ENCODE assay signal across 1 cellular context in genomic region chr2:6826081-6826913, GRCh38.
TF ChIP-seq lines count a peak whose summit lies in the region.

No MANE protein-coding gene starts in this region.

TF ChIP-seq in K562, 482 proteins besides CTCF, POLR2A, EP300 and RAD21 (continued from another document and continues in another):
- peak; percentile 15; the same call in 1 of the 2 replicates for TF ChIP-seq PKNOX1 (IDR thresholded peaks at IDR 0.05)
- TF ChIP-seq TOE1 (IDR thresholded peaks at IDR 0.05; ENCODE audit: borderline replicate concordance) = no peak
- TF ChIP-seq TOE1 (CRISPR knock-in tag; IDR thresholded peaks at IDR 0.05; ENCODE audit: borderline replicate concordance, low read depth) = no peak
- TF ChIP-seq, protein P1, sequence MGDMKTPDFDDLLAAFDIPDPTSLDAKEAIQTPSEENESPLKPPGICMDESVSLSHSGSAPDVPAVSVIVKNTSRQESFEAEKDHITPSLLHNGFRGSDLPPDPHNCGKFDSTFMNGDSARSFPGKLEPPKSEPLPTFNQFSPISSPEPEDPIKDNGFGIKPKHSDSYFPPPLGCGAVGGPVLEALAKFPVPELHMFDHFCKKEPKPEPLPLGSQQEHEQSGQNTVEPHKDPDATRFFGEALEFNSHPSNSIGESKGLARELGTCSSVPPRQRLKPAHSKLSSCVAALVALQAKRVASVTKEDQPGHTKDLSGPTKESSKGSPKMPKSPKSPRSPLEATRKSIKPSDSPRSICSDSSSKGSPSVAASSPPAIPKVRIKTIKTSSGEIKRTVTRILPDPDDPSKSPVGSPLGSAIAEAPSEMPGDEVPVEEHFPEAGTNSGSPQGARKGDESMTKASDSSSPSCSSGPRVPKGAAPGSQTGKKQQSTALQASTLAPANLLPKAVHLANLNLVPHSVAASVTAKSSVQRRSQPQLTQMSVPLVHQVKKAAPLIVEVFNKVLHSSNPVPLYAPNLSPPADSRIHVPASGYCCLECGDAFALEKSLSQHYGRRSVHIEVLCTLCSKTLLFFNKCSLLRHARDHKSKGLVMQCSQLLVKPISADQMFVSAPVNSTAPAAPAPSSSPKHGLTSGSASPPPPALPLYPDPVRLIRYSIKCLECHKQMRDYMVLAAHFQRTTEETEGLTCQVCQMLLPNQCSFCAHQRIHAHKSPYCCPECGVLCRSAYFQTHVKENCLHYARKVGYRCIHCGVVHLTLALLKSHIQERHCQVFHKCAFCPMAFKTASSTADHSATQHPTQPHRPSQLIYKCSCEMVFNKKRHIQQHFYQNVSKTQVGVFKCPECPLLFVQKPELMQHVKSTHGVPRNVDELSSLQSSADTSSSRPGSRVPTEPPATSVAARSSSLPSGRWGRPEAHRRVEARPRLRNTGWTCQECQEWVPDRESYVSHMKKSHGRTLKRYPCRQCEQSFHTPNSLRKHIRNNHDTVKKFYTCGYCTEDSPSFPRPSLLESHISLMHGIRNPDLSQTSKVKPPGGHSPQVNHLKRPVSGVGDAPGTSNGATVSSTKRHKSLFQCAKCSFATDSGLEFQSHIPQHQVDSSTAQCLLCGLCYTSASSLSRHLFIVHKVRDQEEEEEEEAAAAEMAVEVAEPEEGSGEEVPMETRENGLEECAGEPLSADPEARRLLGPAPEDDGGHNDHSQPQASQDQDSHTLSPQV (IDR thresholded peaks at IDR 0.05) = peak; percentile 35
- peak; percentile 59; the same call in 1 of the 2 replicates for TF ChIP-seq ZNF24 (IDR thresholded peaks at IDR 0.05)
- TF ChIP-seq GABPA (tag; conservative IDR thresholded peaks at IDR 0.05; ENCODE audit: low read depth) = peak; percentile 42
- peak; percentile 88 for TF ChIP-seq C11orf30 (IDR thresholded peaks at IDR 0.05; ENCODE audit: low read depth)
- TF ChIP-seq EGR1 (conservative IDR thresholded peaks at IDR 0.05) = no peak
- peak; percentile 92 for TF ChIP-seq JUND (IDR thresholded peaks at IDR 0.05; ENCODE audit: borderline replicate concordance, low read depth, low read length)
- peak; percentile 92; the same call in 2 of the 3 replicates for TF ChIP-seq JUND (tag; IDR thresholded peaks at IDR 0.05; ENCODE audit: borderline replicate concordance, low read depth, low read length)
- TF ChIP-seq PHB (CRISPR knock-in tag; IDR thresholded peaks at IDR 0.05) = no peak
- no peak for TF ChIP-seq SAP30 (IDR thresholded peaks at IDR 0.05; ENCODE audit: borderline replicate concordance, insufficient read depth, low read depth, low read length, poor library complexity, severe bottlenecking)
- TF ChIP-seq CHD7 (IDR thresholded peaks at IDR 0.05; ENCODE audit: low read depth, low read length) = no peak
- TF ChIP-seq CBX3 (IDR thresholded peaks at IDR 0.05; ENCODE audit: borderline replicate concordance in 1 of 2, low read length in 2 of 2) = peak in 1 of 2 experiments; percentile 81; a peak in 1 of 3 replicates
- TF ChIP-seq, protein P2, sequence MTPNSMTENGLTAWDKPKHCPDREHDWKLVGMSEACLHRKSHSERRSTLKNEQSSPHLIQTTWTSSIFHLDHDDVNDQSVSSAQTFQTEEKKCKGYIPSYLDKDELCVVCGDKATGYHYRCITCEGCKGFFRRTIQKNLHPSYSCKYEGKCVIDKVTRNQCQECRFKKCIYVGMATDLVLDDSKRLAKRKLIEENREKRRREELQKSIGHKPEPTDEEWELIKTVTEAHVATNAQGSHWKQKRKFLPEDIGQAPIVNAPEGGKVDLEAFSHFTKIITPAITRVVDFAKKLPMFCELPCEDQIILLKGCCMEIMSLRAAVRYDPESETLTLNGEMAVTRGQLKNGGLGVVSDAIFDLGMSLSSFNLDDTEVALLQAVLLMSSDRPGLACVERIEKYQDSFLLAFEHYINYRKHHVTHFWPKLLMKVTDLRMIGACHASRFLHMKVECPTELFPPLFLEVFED (CRISPR knock-in tag; conservative IDR thresholded peaks at IDR 0.05) = no peak
- TF ChIP-seq IRF2 (CRISPR knock-in tag; IDR thresholded peaks at IDR 0.05) = no peak
- TF ChIP-seq ZNF696 (CRISPR knock-in tag; conservative IDR thresholded peaks at IDR 0.05) = no peak
- TF ChIP-seq MAFF (IDR thresholded peaks at IDR 0.05; ENCODE audit: low read length) = peak; percentile 92
- peak; percentile 16; the same call in 1 of the 2 replicates for TF ChIP-seq CREM (IDR thresholded peaks at IDR 0.05; ENCODE audit: low read depth)
- no peak for TF ChIP-seq ZNF445 (CRISPR knock-in tag; IDR thresholded peaks at IDR 0.05; ENCODE audit: low read depth)
- TF ChIP-seq RBM39 (optimal IDR thresholded peaks at IDR 0.05; ENCODE audit: low read depth, low read length) = no peak
- no peak for TF ChIP-seq NR2F6 (CRISPR knock-in tag; IDR thresholded peaks at IDR 0.05)
- TF ChIP-seq, protein P3, sequence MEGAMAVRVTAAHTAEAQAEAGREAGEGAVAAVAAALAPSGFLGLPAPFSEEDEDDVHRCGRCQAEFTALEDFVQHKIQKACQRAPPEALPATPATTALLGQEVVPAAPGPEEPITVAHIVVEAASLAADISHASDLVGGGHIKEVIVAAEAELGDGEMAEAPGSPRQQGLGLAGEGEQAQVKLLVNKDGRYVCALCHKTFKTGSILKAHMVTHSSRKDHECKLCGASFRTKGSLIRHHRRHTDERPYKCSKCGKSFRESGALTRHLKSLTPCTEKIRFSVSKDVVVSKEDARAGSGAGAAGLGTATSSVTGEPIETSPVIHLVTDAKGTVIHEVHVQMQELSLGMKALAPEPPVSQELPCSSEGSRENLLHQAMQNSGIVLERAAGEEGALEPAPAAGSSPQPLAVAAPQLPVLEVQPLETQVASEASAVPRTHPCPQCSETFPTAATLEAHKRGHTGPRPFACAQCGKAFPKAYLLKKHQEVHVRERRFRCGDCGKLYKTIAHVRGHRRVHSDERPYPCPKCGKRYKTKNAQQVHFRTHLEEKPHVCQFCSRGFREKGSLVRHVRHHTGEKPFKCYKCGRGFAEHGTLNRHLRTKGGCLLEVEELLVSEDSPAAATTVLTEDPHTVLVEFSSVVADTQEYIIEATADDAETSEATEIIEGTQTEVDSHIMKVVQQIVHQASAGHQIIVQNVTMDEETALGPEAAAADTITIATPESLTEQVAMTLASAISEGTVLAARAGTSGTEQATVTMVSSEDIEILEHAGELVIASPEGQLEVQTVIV (CRISPR knock-in tag; IDR thresholded peaks at IDR 0.05; ENCODE audit: borderline replicate concordance) = no peak
- TF ChIP-seq ZBTB8A (IDR thresholded peaks at IDR 0.05; ENCODE audit: partially characterized antibody) = no peak
- TF ChIP-seq CBX8 (IDR thresholded peaks at IDR 0.05; ENCODE audit: borderline replicate concordance, extremely low read depth, low read depth, low read length, poor library complexity, severe bottlenecking) = no peak
- no peak for TF ChIP-seq ZNF3 (CRISPR knock-in tag; IDR thresholded peaks at IDR 0.05)
- TF ChIP-seq, protein P4, sequence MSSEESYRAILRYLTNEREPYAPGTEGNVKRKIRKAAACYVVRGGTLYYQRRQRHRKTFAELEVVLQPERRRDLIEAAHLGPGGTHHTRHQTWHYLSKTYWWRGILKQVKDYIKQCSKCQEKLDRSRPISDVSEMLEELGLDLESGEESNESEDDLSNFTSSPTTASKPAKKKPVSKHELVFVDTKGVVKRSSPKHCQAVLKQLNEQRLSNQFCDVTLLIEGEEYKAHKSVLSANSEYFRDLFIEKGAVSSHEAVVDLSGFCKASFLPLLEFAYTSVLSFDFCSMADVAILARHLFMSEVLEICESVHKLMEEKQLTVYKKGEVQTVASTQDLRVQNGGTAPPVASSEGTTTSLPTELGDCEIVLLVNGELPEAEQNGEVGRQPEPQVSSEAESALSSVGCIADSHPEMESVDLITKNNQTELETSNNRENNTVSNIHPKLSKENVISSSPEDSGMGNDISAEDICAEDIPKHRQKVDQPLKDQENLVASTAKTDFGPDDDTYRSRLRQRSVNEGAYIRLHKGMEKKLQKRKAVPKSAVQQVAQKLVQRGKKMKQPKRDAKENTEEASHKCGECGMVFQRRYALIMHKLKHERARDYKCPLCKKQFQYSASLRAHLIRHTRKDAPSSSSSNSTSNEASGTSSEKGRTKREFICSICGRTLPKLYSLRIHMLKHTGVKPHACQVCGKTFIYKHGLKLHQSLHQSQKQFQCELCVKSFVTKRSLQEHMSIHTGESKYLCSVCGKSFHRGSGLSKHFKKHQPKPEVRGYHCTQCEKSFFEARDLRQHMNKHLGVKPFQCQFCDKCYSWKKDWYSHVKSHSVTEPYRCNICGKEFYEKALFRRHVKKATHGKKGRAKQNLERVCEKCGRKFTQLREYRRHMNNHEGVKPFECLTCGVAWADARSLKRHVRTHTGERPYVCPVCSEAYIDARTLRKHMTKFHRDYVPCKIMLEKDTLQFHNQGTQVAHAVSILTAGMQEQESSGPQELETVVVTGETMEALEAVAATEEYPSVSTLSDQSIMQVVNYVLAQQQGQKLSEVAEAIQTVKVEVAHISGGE (CRISPR knock-in tag; IDR thresholded peaks at IDR 0.05) = no peak
- TF ChIP-seq RFX1 (IDR thresholded peaks at IDR 0.05) = no peak
- no peak for TF ChIP-seq PCBP1 (IDR thresholded peaks at IDR 0.05; ENCODE audit: low read depth, low read length, poor library complexity, severe bottlenecking)
